Comparison of ENCODE assay signal across 8 cellular contexts in genomic region chr1:119870917-119871486, GRCh38. TPM values are rescaled to one million over a fixed set of nuclear protein-coding genes. Genes with fewer than 3 reads are reported as not detected.
DNase-seq lines count a peak whose midpoint lies in the region; ATAC-seq and TF ChIP-seq lines count a peak whose summit lies in the region.

No MANE protein-coding gene starts in this region.

- H3K27ac ChIP-seq in DND-41 (ENCODE audit: low read length) (peak overlapping the region; percentile 72), PC-9 (no peak overlapping the region), neutrophil (no peak overlapping the region)

- H3K36me3 Mint-ChIP-seq in activated T-helper 1 cell treated with anti-CD3 and anti-CD28 coated beads, Interleukin-12 subunit alpha, Interleukin-12 subunit beta, Interleukin-2, Interleukin-4 antibody, amounts not matched to agents 30 ng/mL and 10 ng/mL and 1 ng/mL, durations not matched to agents 14 hours and 24 hours and 36 hours (ENCODE audit: low read depth), result no peaks in the 10 kb centered on the region

- H3K27me3 ChIP-seq in DND-41 (ENCODE audit: insufficient read depth, low read length, poor library complexity) (no peaks in the 10 kb centered on the region), PC-9 (ENCODE audit: insufficient read depth, low read depth) (no peaks in the 10 kb centered on the region), neutrophil (no peaks in the 10 kb centered on the region)

- peak; percentile 97 for ATAC-seq in DND-41 (ENCODE audit: insufficient read depth, low read depth)
- no peak for ATAC-seq in GM21619 (IDR thresholded peaks at IDR 0.05; ENCODE audit: unreplicated experiment)

- H3K27me3 Mint-ChIP-seq in activated T-helper 1 cell treated with anti-CD3 and anti-CD28 coated beads, Interleukin-12 subunit alpha, Interleukin-12 subunit beta, Interleukin-2, Interleukin-4 antibody, amounts not matched to agents 30 ng/mL and 10 ng/mL and 1 ng/mL, durations not matched to agents 14 hours and 24 hours and 36 hours (ENCODE audit: insufficient read depth), result peaks cover 23% of the 10 kb centered on the region

- CTCF ChIA-PET in PC-9 (lab: Charles Lee), result no interaction called here

- intact Hi-C loops in PC-9 (cut with micrococcal nuclease; ENCODE audit: unreplicated experiment), result loop anchor here (1.0 to 5.0 kb wide), 5 partner anchors 76 to 322 kb away; no protein-coding TSS in a partner anchor
- intact Hi-C loops in activated T-helper 1 cell treated with anti-CD3 and anti-CD28 coated beads, Interleukin-12 subunit alpha, Interleukin-12 subunit beta, Interleukin-2, Interleukin-4 antibody, amounts not matched to agents 30 ng/mL and 10 ng/mL and 1 ng/mL, durations not matched to agents 14 hours and 24 hours and 36 hours (cut with micrococcal nuclease), result no loop called here

- H2AFZ ChIP-seq in DND-41 (ENCODE audit: low read depth, low read length) (peak overlapping the region; percentile 90), PC-9 (peak overlapping the region; percentile 82)

- H3K79me2 ChIP-seq in DND-41 (ENCODE audit: insufficient read depth, low read length), result no peaks in the 10 kb centered on the region
- no peaks in the 10 kb centered on the region for H3K79me2 ChIP-seq in PC-9 (ENCODE audit: low read depth)

- DNase-seq in DND-41, result peak; percentile 92
- peak; percentile 78 for DNase-seq in KG1 (lab: John Stamatoyannopoulos, UW)
- DNase-seq in PC-9, result peak; percentile 61 to 86
- DNase-seq in activated T-helper 1 cell treated with anti-CD3 and anti-CD28 coated beads, Interleukin-12 subunit alpha, Interleukin-12 subunit beta, Interleukin-2, Interleukin-4 antibody, amounts not matched to agents 30 ng/mL and 10 ng/mL and 1 ng/mL, durations not matched to agents 14 hours and 24 hours and 36 hours (ENCODE audit: low spot score), result peak; percentile 46
- DNase-seq in fibroblast of villous mesenchyme (ENCODE audit: low read depth), result peak; percentile 81
- peak; percentile 86 for DNase-seq in superior temporal gyrus (ENCODE audit: extremely low spot score)

- H3K4me1 Mint-ChIP-seq in activated T-helper 1 cell treated with anti-CD3 and anti-CD28 coated beads, Interleukin-12 subunit alpha, Interleukin-12 subunit beta, Interleukin-2, Interleukin-4 antibody, amounts not matched to agents 30 ng/mL and 10 ng/mL and 1 ng/mL, durations not matched to agents 14 hours and 24 hours and 36 hours (ENCODE audit: low read depth), result peaks cover 15% of the 10 kb centered on the region

- H3K9me2 ChIP-seq in PC-9 (ENCODE audit: insufficient read depth), result no peaks in the 10 kb centered on the region

- no peaks in the 10 kb centered on the region for H3K9me3 ChIP-seq in DND-41 (ENCODE audit: insufficient read depth, low read length, severe bottlenecking)
- H3K9me3 ChIP-seq in PC-9 (ENCODE audit: insufficient read depth, low read depth), result no peaks in the 10 kb centered on the region
- no peaks in the 10 kb centered on the region for H3K9me3 ChIP-seq in neutrophil

- POLR2A ChIA-PET in PC-9 (lab: Charles Lee; ENCODE audit: unreplicated experiment), result no interaction called here

- peaks cover 9% of the 10 kb centered on the region for H3K4me1 ChIP-seq in DND-41 (ENCODE audit: insufficient read depth, low read length)
- H3K4me1 ChIP-seq in PC-9 (replicated peaks; ENCODE audit: insufficient read depth), result no peaks in the 10 kb centered on the region
- H3K4me1 ChIP-seq in neutrophil (ENCODE audit: control insufficient read depth in 1 of 2, insufficient read depth in 1 of 2, low read depth in 1 of 2, low read length in 1 of 2), result peaks cover 2 to 3% of the 10 kb centered on the region in 2 experiments

- no peaks in the 10 kb centered on the region for H4K20me1 ChIP-seq in DND-41 (ENCODE audit: insufficient read depth, low read length)
- no peaks in the 10 kb centered on the region for H4K20me1 ChIP-seq in PC-9 (ENCODE audit: insufficient read depth)

- H3K4me3 ChIP-seq in DND-41 (ENCODE audit: low read depth in 1 of 2, low read length in 2 of 2) (peak overlapping the region in 1 of 2 experiments; percentile 50; a peak in 2 of 4 replicates), PC-9 (peak overlapping the region; percentile 21; the same call in 1 of the 2 replicates), fibroblast of villous mesenchyme (ENCODE audit: low read depth, low read length) (no peak overlapping the region), neutrophil (ENCODE audit: low read depth in 1 of 2, low read length in 1 of 2) (no peak overlapping the region)

- H3K36me3 ChIP-seq in DND-41 (ENCODE audit: insufficient read depth, low read length) (no peaks in the 10 kb centered on the region), PC-9 (ENCODE audit: low read depth) (no peaks in the 10 kb centered on the region), neutrophil (no peaks in the 10 kb centered on the region)

- TF ChIP-seq CTCF in DND-41 (IDR thresholded peaks at IDR 0.05; ENCODE audit: borderline replicate concordance, extremely low read depth, low read length, poor library complexity, severe bottlenecking), result peak; percentile 99
- peak; percentile 99 for TF ChIP-seq CTCF in PC-9 (conservative IDR thresholded peaks at IDR 0.05)
- peak; percentile 99 for TF ChIP-seq CTCF in fibroblast of villous mesenchyme (IDR thresholded peaks at IDR 0.05; ENCODE audit: insufficient read depth, low read depth, low read length)
- TF ChIP-seq CTCF in neutrophil (IDR thresholded peaks at IDR 0.05), result peak; percentile 55

- H3K27ac Mint-ChIP-seq in activated T-helper 1 cell treated with anti-CD3 and anti-CD28 coated beads, Interleukin-12 subunit alpha, Interleukin-12 subunit beta, Interleukin-2, Interleukin-4 antibody, amounts not matched to agents 30 ng/mL and 10 ng/mL and 1 ng/mL, durations not matched to agents 14 hours and 24 hours and 36 hours, result no peak overlapping the region

- H3K9me3 Mint-ChIP-seq in activated T-helper 1 cell treated with anti-CD3 and anti-CD28 coated beads, Interleukin-12 subunit alpha, Interleukin-12 subunit beta, Interleukin-2, Interleukin-4 antibody, amounts not matched to agents 30 ng/mL and 10 ng/mL and 1 ng/mL, durations not matched to agents 14 hours and 24 hours and 36 hours, result no peaks in the 10 kb centered on the region

- peak overlapping the region; percentile 52 for H3K9ac ChIP-seq in DND-41 (ENCODE audit: low read depth, low read length)

- BruUV-seq in PC-9 (replicated peaks; lab: Mats Ljungman, UMichigan), result no TSS peak

- no peaks in the 10 kb centered on the region for H3F3A ChIP-seq in PC-9 (ENCODE audit: insufficient read depth, low read depth)

- peak overlapping the region; percentile 65 for H3K4me2 ChIP-seq in DND-41 (ENCODE audit: insufficient read depth, low read length)
- H3K4me2 ChIP-seq in PC-9, result peak overlapping the region; percentile 65

- H3K4me3 Mint-ChIP-seq in activated T-helper 1 cell treated with anti-CD3 and anti-CD28 coated beads, Interleukin-12 subunit alpha, Interleukin-12 subunit beta, Interleukin-2, Interleukin-4 antibody, amounts not matched to agents 30 ng/mL and 10 ng/mL and 1 ng/mL, durations not matched to agents 14 hours and 24 hours and 36 hours, result no peak overlapping the region

RNA-seq across cellular contexts. Expression of gene ADAM30, which starts 25.3 kb away (rescaled TPM):
- total RNA-seq in PC-9 (2021) (not detected in 2 replicates), fibroblast of villous mesenchyme (under 0.01 TPM in 1 of 2 replicates, not detected in the other)
- not detected in 2 replicates for total RNA-seq in activated T-helper 1 cell treated with anti-CD3 and anti-CD28 coated beads, Interleukin-12 subunit alpha, Interleukin-12 subunit beta, Interleukin-2, Interleukin-4 antibody, amounts not matched to agents 30 ng/mL and 10 ng/mL and 1 ng/mL, durations not matched to agents 14 hours and 24 hours and 36 hours

RNA-seq across cellular contexts. Expression of gene REG4, which starts 59.7 kb away (rescaled TPM):
- total RNA-seq in PC-9 (2021) (not detected in 2 replicates), fibroblast of villous mesenchyme (not detected in 2 replicates)
- 0.34 and 0.78 TPM in 2 replicates for total RNA-seq in activated T-helper 1 cell treated with anti-CD3 and anti-CD28 coated beads, Interleukin-12 subunit alpha, Interleukin-12 subunit beta, Interleukin-2, Interleukin-4 antibody, amounts not matched to agents 30 ng/mL and 10 ng/mL and 1 ng/mL, durations not matched to agents 14 hours and 24 hours and 36 hours
